In the genomic region with DNA sequence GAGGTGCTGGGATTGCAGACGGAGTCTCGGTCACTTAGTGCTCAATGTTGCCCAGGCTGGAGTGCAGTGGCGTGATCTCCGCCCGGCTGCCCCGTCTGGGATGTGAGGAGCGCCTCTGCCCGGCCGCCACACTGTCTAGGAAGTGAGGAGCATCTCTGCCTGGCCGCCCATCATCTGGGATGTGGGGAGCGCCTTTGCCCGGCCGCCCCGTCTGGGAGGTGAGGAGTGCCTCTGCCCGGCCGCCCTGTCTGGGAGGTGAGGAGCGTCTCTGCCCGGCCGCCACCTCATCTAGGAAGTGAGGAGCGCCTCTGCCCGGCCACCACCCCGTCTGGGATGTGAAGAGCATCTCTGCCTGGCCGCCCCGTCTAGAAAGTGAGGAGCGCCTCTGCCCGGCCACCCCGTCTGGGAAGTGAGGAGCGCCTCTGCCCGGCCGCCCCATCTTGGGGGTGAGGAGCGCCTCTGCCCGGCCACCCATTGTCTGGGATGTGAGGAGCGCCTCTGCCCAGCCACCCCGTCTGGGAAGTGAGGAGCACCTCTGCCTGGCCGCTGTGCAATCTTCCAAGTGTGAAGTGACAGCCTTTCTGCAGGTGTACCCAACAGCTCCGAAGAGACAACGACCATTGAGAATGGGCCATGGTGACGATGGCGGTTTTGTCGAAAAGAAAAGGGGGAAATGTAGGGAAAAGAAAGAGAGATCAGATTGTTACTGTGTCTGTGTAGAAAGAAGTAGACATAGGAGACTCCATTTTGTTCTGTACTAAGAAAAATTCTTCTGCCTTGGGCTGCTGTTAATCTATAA, we compare ENCODE assay signal across 18 cellular contexts. TPM values are rescaled to one million over a fixed set of nuclear protein-coding genes. Genes with fewer than 3 reads are reported as not detected.
"Had no signal": no experiment of that assay in that cellular context is flagged by ENCODE, and none has a peak within 500 bp of the region (broad histone marks: within the 10 kb centered on the region; RNA-seq: fewer than 3 reads in every experiment).

No MANE protein-coding gene starts in this region.

RNA-seq across cellular contexts. Expression of a gene that starts 46.0 kb away (rescaled TPM):
- total RNA-seq: naive thymus-derived CD8-positive, alpha-beta T cell; natural killer cell; natural killer cell treated with Interleukin-12 subunit alpha and Interleukin-12 subunit beta and Interleukin-15 and Interleukin-18, amount 100 ng/mL, for 72 hours; neural crest cell; occipital lobe; omental fat pad; osteoblast; osteocyte; posterior vena cava; prostate gland; renal cortical epithelial cell; right lobe of liver; sciatic nerve; sigmoid colon; skeletal muscle tissue; smooth muscle cell; spleen had no signal
- polyA plus RNA-seq: sigmoid colon, small intestine had no signal
